In the genomic region with DNA sequence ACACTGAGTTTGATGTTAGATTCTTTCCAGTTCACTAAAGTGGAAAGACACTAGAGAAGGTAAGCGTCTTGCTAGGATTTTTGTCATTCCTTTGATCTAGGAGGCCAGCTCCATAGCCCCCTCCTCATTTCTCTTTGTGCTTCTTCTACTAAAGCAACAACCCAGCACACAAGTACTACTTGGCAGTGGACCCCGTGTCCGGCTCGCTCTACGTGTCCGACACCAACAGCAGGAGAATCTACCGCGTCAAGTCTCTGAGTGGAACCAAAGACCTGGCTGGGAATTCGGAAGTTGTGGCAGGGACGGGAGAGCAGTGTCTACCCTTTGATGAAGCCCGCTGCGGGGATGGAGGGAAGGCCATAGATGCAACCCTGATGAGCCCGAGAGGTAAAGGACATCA, we compare ENCODE assay signal across 9 cellular contexts.
"Had no signal": no experiment of that assay in that cellular context is flagged by ENCODE, and none has a peak within 500 bp of the region (broad histone marks: within the 10 kb centered on the region; RNA-seq: fewer than 3 reads in every experiment).

No MANE protein-coding gene starts in this region.

- DNase-seq: GM23248, GOT3, H9, HCEC 1CT, HFFc6 had no signal

- H3K9me3 ChIP-seq: HAP-1 had no signal

- FAIRE-seq: H54 had no signal

- H3K9me3 Mint-ChIP-seq: GM23338, H9, HFFc6 had no signal

- ATAC-seq: HCT116 had no signal

- H3K27ac ChIP-seq: GM23248 had no signal

- H3K27ac Mint-ChIP-seq: GM23338, H9, HFFc6 had no signal

- H3K9ac ChIP-seq: GM23248 had no signal

- H3K4me1 ChIP-seq: HAP-1 had no signal

- H3K36me3 ChIP-seq: HAP-1 had no signal

- H3K4me2 ChIP-seq: GM23338 had no signal

- H3K4me3 Mint-ChIP-seq: GM23338, H9, HFFc6 had no signal

- H2AFZ ChIP-seq: GM23248, GM23338 had no signal

- H3K4me3 ChIP-seq: GM23248, GM23338, HAP-1 had no signal
